In the genomic region with DNA sequence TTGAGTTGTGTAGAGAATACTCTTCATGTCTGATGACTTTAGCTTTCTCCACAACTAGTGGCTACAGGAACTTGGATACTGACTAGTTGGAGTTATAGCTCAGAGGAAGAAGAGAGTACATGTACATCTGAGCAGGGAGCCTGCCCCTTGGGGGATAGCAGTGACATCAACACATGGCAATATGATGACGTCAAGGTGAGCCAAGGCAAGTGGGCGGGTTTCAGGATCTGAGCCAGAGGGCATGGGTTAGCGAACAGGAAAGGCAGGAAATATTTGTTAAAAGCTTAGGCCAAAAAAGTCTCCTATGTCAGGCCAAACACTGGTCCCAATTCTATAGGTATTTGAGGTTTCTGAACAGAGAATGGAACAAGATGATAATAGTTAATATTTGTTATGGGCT, we compare ENCODE assay signal across 13 cellular contexts. TPM values are rescaled to one million over a fixed set of nuclear protein-coding genes. Genes with fewer than 3 reads are reported as not detected.
DNase-seq lines count a peak whose midpoint lies in the region; ATAC-seq and TF ChIP-seq lines count a peak whose summit lies in the region.
"Had no signal": no experiment of that assay in that cellular context is flagged by ENCODE, and none has a peak within 500 bp of the region (broad histone marks: within the 10 kb centered on the region; RNA-seq: fewer than 3 reads in every experiment).

No MANE protein-coding gene starts in this region.

- H3K27ac Mint-ChIP-seq in activated T-helper 17 cell treated with anti-CD3 and anti-CD28 coated beads, Interleukin-2, amount 50 U/mL, for 72 hours: no peak overlapping the region
- H3K27ac Mint-ChIP-seq: activated CD8-positive, alpha-beta T cell treated with anti-CD3 and anti-CD28 coated beads, Interleukin-2, amount 10 ng/mL, durations not matched to agents 7 days and 5 days had no signal

- no peaks in the 10 kb centered on the region for H3K27me3 ChIP-seq in brain microvascular endothelial cell (replicated peaks)

- TF ChIP-seq CTCF in brain microvascular endothelial cell (IDR thresholded peaks at IDR 0.05; ENCODE audit: low read depth, low read length, missing control alignments): no peak

- H3K4me3 Mint-ChIP-seq in activated T-helper 17 cell treated with anti-CD3 and anti-CD28 coated beads, Interleukin-2, amount 50 U/mL, for 72 hours: no peak overlapping the region
- H3K4me3 Mint-ChIP-seq: activated CD8-positive, alpha-beta T cell treated with anti-CD3 and anti-CD28 coated beads, Interleukin-2, amount 10 ng/mL, durations not matched to agents 7 days and 5 days had no signal

- in situ Hi-C loops in brain microvascular endothelial cell (cut with HindIII; ENCODE audit: low pct_ligation_motif_present, low sequenced_read_pairs): no loop called here

- H3K27ac ChIP-seq in brain microvascular endothelial cell: no peak overlapping the region

- intact Hi-C loops in left cardiac atrium (cut with DNase I): no loop called here

- H3K4me1 Mint-ChIP-seq in activated T-helper 17 cell treated with anti-CD3 and anti-CD28 coated beads, Interleukin-2, amount 50 U/mL, for 72 hours: no peaks in the 10 kb centered on the region

- DNase-seq in HK-2 (ENCODE audit: unreplicated experiment) (peak; percentile 50), brain microvascular endothelial cell (peak; percentile 70), left cardiac atrium (peak; percentile 48), skeletal muscle cell (ENCODE audit: low read depth) (peak; percentile 93), DMS153 (lab: John Stamatoyannopoulos, UW) (no peak)
- DNase-seq in activated T-cell treated with anti-CD3 and anti-CD28 coated beads, Interleukin-2, amount 50 U/mL, for 48 hours: no peak
- DNase-seq: activated CD8-positive, alpha-beta T cell treated with anti-CD3 and anti-CD28 coated beads, Interleukin-2, amount 10 ng/mL, durations not matched to agents 7 days and 5 days; anterior cingulate cortex; NCI-H510A treated with DMSO at 0.1 percent for 48 hours; retina had no signal

- no peaks in the 10 kb centered on the region for H3K27me3 Mint-ChIP-seq in activated T-helper 17 cell treated with anti-CD3 and anti-CD28 coated beads, Interleukin-2, amount 50 U/mL, for 72 hours

- H3K4me3 ChIP-seq in brain microvascular endothelial cell (ENCODE audit: low read depth, low read length) (no peak overlapping the region), skeletal muscle cell (ENCODE audit: low read depth, low read length) (no peak overlapping the region)

- ATAC-seq in left cardiac atrium (no peak), HG03354 (IDR thresholded peaks at IDR 0.05; ENCODE audit: poor library complexity, severe bottlenecking, unreplicated experiment) (no peak)
- no peak for ATAC-seq in activated T-helper 17 cell treated with anti-CD3 and anti-CD28 coated beads, Interleukin-2, amount 50 U/mL, for 72 hours (replicated peaks)
- ATAC-seq: activated CD8-positive, alpha-beta T cell treated with anti-CD3 and anti-CD28 coated beads, Interleukin-2, amount 10 ng/mL, durations not matched to agents 7 days and 5 days had no signal

- H3K36me3 ChIP-seq in brain microvascular endothelial cell (replicated peaks): no peaks in the 10 kb centered on the region

- H3K36me3 Mint-ChIP-seq in activated T-helper 17 cell treated with anti-CD3 and anti-CD28 coated beads, Interleukin-2, amount 50 U/mL, for 72 hours (ENCODE audit: low read depth): no peaks in the 10 kb centered on the region

- no peaks in the 10 kb centered on the region for H3K9me3 Mint-ChIP-seq in activated T-helper 17 cell treated with anti-CD3 and anti-CD28 coated beads, Interleukin-2, amount 50 U/mL, for 72 hours

RNA-seq across cellular contexts. Expression of gene HORMAD2, which starts 42.0 kb away (rescaled TPM):
- total RNA-seq in left cardiac atrium: not detected
- total RNA-seq in activated T-helper 17 cell treated with anti-CD3 and anti-CD28 coated beads, Interleukin-2, amount 50 U/mL, for 72 hours: under 1 TPM in 1 of 2 donors, not detected in 1; 0.37 TPM
- total RNA-seq: activated CD8-positive, alpha-beta T cell treated with anti-CD3 and anti-CD28 coated beads, Interleukin-2, amount 10 ng/mL, durations not matched to agents 7 days and 5 days; urinary bladder had no signal

Comparison
In these comparisons a context has a peak if more than half of its experiments do, and no peak if none do; other contexts are left out.
1. DNase-seq: peak in HK-2 (single experiment), brain microvascular endothelial cell (single experiment), left cardiac atrium (single experiment) and skeletal muscle cell (single experiment); none in DMS153 (single experiment) and activated T-cell treated with anti-CD3 and anti-CD28 coated beads, Interleukin-2, amount 50 U/mL, for 48 hours (0 of 2).